ENCODE assay signal across 30 cellular contexts in the genomic region with DNA sequence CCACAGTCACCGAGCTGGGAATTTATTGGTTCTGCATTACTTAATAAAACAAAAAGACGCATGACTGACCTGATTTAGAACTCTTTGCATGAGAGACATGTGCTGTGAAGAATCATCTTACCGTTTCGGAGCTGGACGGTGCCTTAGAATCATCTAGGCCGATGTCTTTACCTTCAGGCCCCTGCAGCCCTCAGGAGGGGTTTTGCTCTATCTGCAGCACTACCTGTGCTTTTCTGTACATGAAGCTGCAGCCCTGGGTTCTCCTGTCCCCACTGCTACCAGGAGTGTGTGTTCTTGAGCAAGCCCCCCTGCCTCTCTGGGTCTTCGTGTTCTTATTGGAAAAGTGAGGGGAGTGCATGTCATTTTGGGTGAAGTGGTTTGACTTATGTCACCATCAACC.
"Had no signal": no experiment of that assay in that cellular context is flagged by ENCODE, and none has a peak within 500 bp of the region (broad histone marks: within the 10 kb centered on the region; RNA-seq: fewer than 3 reads in every experiment).

No MANE protein-coding gene starts in this region.

- H3K27me3 ChIP-seq: left lung, neural progenitor cell, neutrophil, ovary, suprapubic skin, tibial artery, vagina had no signal

- H3K27ac ChIP-seq: left lung, lower lobe of right lung, neural progenitor cell, neutrophil, ovary, skin epidermis, suprapubic skin, thoracic aorta, tibial artery, vagina had no signal

- H3K27me3 Mint-ChIP-seq: naive B cell; progenitor cell of endocrine pancreas; stimulated activated naive CD8-positive, alpha-beta T cell treated with anti-CD3 and anti-CD28 coated beads, Interleukin-15, Interleukin-2, amounts not matched to agents 100 ng/mL and 50 ng/mL, for 24 hours; type B pancreatic cell had no signal

- H3K4me3 ChIP-seq: left lung, lower lobe of right lung, neural progenitor cell, ovary, skin epidermis, suprapubic skin, thoracic aorta, tibial artery, vagina had no signal

- H3K4me3 Mint-ChIP-seq: immature natural killer cell; mesothelial cell of epicardium; naive B cell; natural killer cell; nephron progenitor cell; neural progenitor cell; stimulated activated effector memory CD8-positive, alpha-beta T cell treated with anti-CD3 and anti-CD28 coated beads, Interleukin-12 subunit alpha, Interleukin-12 subunit beta, amount 100 ng/mL, for 72 hours; stimulated activated naive CD8-positive, alpha-beta T cell treated with anti-CD3 and anti-CD28 coated beads, Interleukin-15, Interleukin-2, amounts not matched to agents 100 ng/mL and 50 ng/mL, for 24 hours; type B pancreatic cell had no signal

- H3K27ac Mint-ChIP-seq: mesothelial cell of epicardium; neural progenitor cell; progenitor cell of endocrine pancreas; stimulated activated naive CD8-positive, alpha-beta T cell treated with anti-CD3 and anti-CD28 coated beads, Interleukin-15, Interleukin-2, amounts not matched to agents 100 ng/mL and 50 ng/mL, for 24 hours; type B pancreatic cell had no signal

- H3K4me1 ChIP-seq: left lung, lower lobe of right lung, neural progenitor cell, suprapubic skin, tibial artery, vagina had no signal

- H3K36me3 Mint-ChIP-seq: type B pancreatic cell had no signal

- H3K9me3 ChIP-seq: left lung, lower lobe of right lung, neutrophil, ovary, suprapubic skin, thoracic aorta, tibial artery, vagina had no signal

- H3K9me3 Mint-ChIP-seq: mesothelial cell of epicardium; naive B cell; natural killer cell; nephron progenitor cell; neural progenitor cell; stimulated activated effector memory CD8-positive, alpha-beta T cell treated with anti-CD3 and anti-CD28 coated beads, Interleukin-12 subunit alpha, Interleukin-12 subunit beta, amount 100 ng/mL, for 72 hours; stimulated activated naive CD8-positive, alpha-beta T cell treated with anti-CD3 and anti-CD28 coated beads, Interleukin-15, Interleukin-2, amounts not matched to agents 100 ng/mL and 50 ng/mL, for 24 hours; type B pancreatic cell had no signal

- DNase-seq: hypothalamus; immature natural killer cell; kidney; left colon; left lung; lower lobe of right lung; mammary epithelial cell; mesenchymal stem cell; naive B cell; natural killer cell; nephron progenitor cell; occipital lobe; ovary; retina; stimulated activated CD4-positive, alpha-beta T cell treated with anti-CD3 and anti-CD28 coated beads, Interleukin-4, amount 100 ng/mL, for 24 hours; stimulated activated naive CD4-positive, alpha-beta T cell; tibial artery had no signal

- H3K36me3 ChIP-seq: neural progenitor cell, ovary had no signal

- H3K4me1 Mint-ChIP-seq: neural progenitor cell had no signal

- ATAC-seq: left colon; left lung; lower lobe of right lung; natural killer cell; right cardiac atrium; sciatic nerve; stimulated activated effector memory CD8-positive, alpha-beta T cell treated with anti-CD3 and anti-CD28 coated beads, Interleukin-12 subunit alpha, Interleukin-12 subunit beta, amount 100 ng/mL, for 72 hours had no signal
